23 cellular contexts compared by ENCODE assay signal in genomic region chr1:53092659-53093450, GRCh38. TPM values are rescaled to one million over a fixed set of nuclear protein-coding genes. Genes with fewer than 3 reads are reported as not detected.
DNase-seq lines count a peak whose midpoint lies in the region; ATAC-seq, FAIRE-seq and TF ChIP-seq lines count a peak whose summit lies in the region.
"Had no signal": no experiment of that assay in that cellular context is flagged by ENCODE, and none has a peak within 500 bp of the region (broad histone marks: within the 10 kb centered on the region; RNA-seq: fewer than 3 reads in every experiment).

No MANE protein-coding gene starts in this region.

- H3K9me2 ChIP-seq in GM23338 (ENCODE audit: insufficient read depth), result no peaks in the 10 kb centered on the region

- H3K27me3 Mint-ChIP-seq in GM23338 (ENCODE audit: insufficient read depth, low read depth, poor library complexity), result peaks cover 6% of the 10 kb centered on the region
- H3K27me3 Mint-ChIP-seq in T-helper 2 cell treated with Interferon-gamma antibody and Interleukin-4, amounts not matched to agents 5 μg/mL and 100 μg/mL, for 36 hours (ENCODE audit: low read depth), result no peaks in the 10 kb centered on the region
- H3K27me3 Mint-ChIP-seq: CD4-positive, alpha-beta T cell; IgD-negative memory B cell had no signal

- H3K9me3 ChIP-seq in HepG2 (ENCODE audit: low read length) (peaks cover 24% of the 10 kb centered on the region), neuronal stem cell (replicated peaks in 1 of 2; ENCODE audit: control insufficient read depth in 2 of 2, insufficient read depth in 1 of 2, low read depth in 1 of 2, low read length in 2 of 2) (peaks cover 10 to 23% of the 10 kb centered on the region in 2 donors)

- H3K4me2 ChIP-seq in GM23338, result no peak overlapping the region
- peak overlapping the region; percentile 14; the same call in 1 of the 2 replicates for H3K4me2 ChIP-seq in HepG2 (ENCODE audit: low read depth, low read length)
- H3K4me2 ChIP-seq in neuronal stem cell (ENCODE audit: insufficient read depth, low read length, poor library complexity, severe bottlenecking), result no peak overlapping the region

- H2BK12ac ChIP-seq in neuronal stem cell (ENCODE audit: low read length), result no peak overlapping the region

- H4K91ac ChIP-seq in neuronal stem cell (ENCODE audit: low read depth, low read length, poor library complexity), result no peak overlapping the region

- no peak overlapping the region for H3K4ac ChIP-seq in neuronal stem cell (ENCODE audit: low read length)

- peaks cover 3% of the 10 kb centered on the region; the same call in 1 of the 3 replicates for H3K4me1 Mint-ChIP-seq in GM23338
- H3K4me1 Mint-ChIP-seq in T-helper 2 cell treated with Interferon-gamma antibody and Interleukin-4, amounts not matched to agents 5 μg/mL and 100 μg/mL, for 36 hours (ENCODE audit: low read depth), result no peaks in the 10 kb centered on the region

- CTCF ChIA-PET in HepG2 (lab: Yijun Ruan, JAX; ENCODE audit: low intra/inter-chr PET ratio, low total read pairs), result no interaction called here

- peak overlapping the region; percentile 87 for H3K14ac ChIP-seq in neuronal stem cell (ENCODE audit: low read length)

- no peak overlapping the region for H3K27ac Mint-ChIP-seq in GM23338
- no peak overlapping the region for H3K27ac Mint-ChIP-seq in T-helper 2 cell treated with Interferon-gamma antibody and Interleukin-4, amounts not matched to agents 5 μg/mL and 100 μg/mL, for 36 hours
- H3K27ac Mint-ChIP-seq: CD4-positive, alpha-beta T cell; H9; IgD-negative memory B cell had no signal

- no peak for FAIRE-seq in HepG2 (lab: Jason Lieb, UNC)
- FAIRE-seq: D721Med, G401.6, GM12891, GM19239 had no signal

- H3K9ac ChIP-seq in HepG2 (ENCODE audit: insufficient read depth, low read depth, low read length), result 0 out of 2 replicates have a peak overlapping the region, but pooled peaks have one; percentile 1
- H3K9ac ChIP-seq in neuronal stem cell (ENCODE audit: low read depth, low read length, poor library complexity), result peak overlapping the region; percentile 3
- H3K9ac ChIP-seq: GM23248 had no signal

- no peaks in the 10 kb centered on the region for H4K20me1 ChIP-seq in GM23338 (replicated peaks; ENCODE audit: insufficient read depth)
- no peaks in the 10 kb centered on the region for H4K20me1 ChIP-seq in HepG2 (ENCODE audit: insufficient read depth, low read length)

- H3K36me3 ChIP-seq in GM23338 (ENCODE audit: insufficient read depth), result no peaks in the 10 kb centered on the region
- no peaks in the 10 kb centered on the region for H3K36me3 ChIP-seq in HepG2 (replicated peaks in 1 of 2; ENCODE audit: control insufficient read depth in 1 of 2, insufficient read depth in 2 of 2, low read length in 2 of 2)
- no peaks in the 10 kb centered on the region for H3K36me3 ChIP-seq in neuronal stem cell (replicated peaks in 1 of 2; ENCODE audit: control insufficient read depth in 2 of 2, insufficient read depth in 2 of 2, low read length in 2 of 2)

- H3K36me3 Mint-ChIP-seq in GM23338 (ENCODE audit: low read depth), result no peaks in the 10 kb centered on the region
- no peaks in the 10 kb centered on the region for H3K36me3 Mint-ChIP-seq in T-helper 2 cell treated with Interferon-gamma antibody and Interleukin-4, amounts not matched to agents 5 μg/mL and 100 μg/mL, for 36 hours (ENCODE audit: low read depth)
- H3K36me3 Mint-ChIP-seq: IgD-negative memory B cell had no signal

- H3K9me3 Mint-ChIP-seq in GM23338, result no peaks in the 10 kb centered on the region
- no peaks in the 10 kb centered on the region for H3K9me3 Mint-ChIP-seq in T-helper 2 cell treated with Interferon-gamma antibody and Interleukin-4, amounts not matched to agents 5 μg/mL and 100 μg/mL, for 36 hours
- H3K9me3 Mint-ChIP-seq: CD4-positive, alpha-beta T cell; H9; IgD-negative memory B cell had no signal

- WGBS in HepG2 (ENCODE audit: low lambda C conversion rate), result 71% methylated on average over 25 of the region's 33 CpGs
- WGBS in neuronal stem cell (ENCODE audit: extremely low coverage in 2 of 2, insufficient read length in 2 of 2, insufficient replicate concordance in 1 of 2), 2 donors, result no CpG with 5 or more reads among the region's 33 CpGs

- no peak for TF ChIP-seq CTCF in GM23338 (conservative IDR thresholded peaks at IDR 0.05; ENCODE audit: low read depth in 2 of 2)
- TF ChIP-seq CTCF in VCaP (conservative IDR thresholded peaks at IDR 0.05), result no peak
- TF ChIP-seq CTCF in HepG2 (CRISPR knock-in tag; IDR thresholded peaks at IDR 0.05), result no peak

- H3K23ac ChIP-seq in neuronal stem cell (ENCODE audit: low read depth, low read length, poor library complexity), result peak overlapping the region; percentile 61

- H2BK120ac ChIP-seq in neuronal stem cell (ENCODE audit: low read depth, low read length), result no peak overlapping the region

- peak overlapping the region; percentile 74 for H4K8ac ChIP-seq in neuronal stem cell (ENCODE audit: low read depth, low read length)

- no peaks in the 10 kb centered on the region for H3F3A ChIP-seq in GM23338 (replicated peaks; ENCODE audit: low read depth)

- in situ Hi-C loops in HepG2 (cut with HindIII; ENCODE audit: extremely low pct_ligation_motif_present, low pct_unique_long_range_greater_than_20kb) (no loop called here), ACHN (cut with HindIII; ENCODE audit: low pct_ligation_motif_present, low pct_unique_long_range_greater_than_20kb, low sequenced_read_pairs) (no loop called here)

- TF ChIP-seq EP300 in HepG2 (IDR thresholded peaks at IDR 0.05; ENCODE audit: low read depth in 2 of 2, low read length in 2 of 2), result no peak
- TF ChIP-seq EP300 in HepG2 (CRISPR knock-in tag; IDR thresholded peaks at IDR 0.05; ENCODE audit: borderline replicate concordance), result no peak

- no peak for DNase-seq in GM23338 (ENCODE audit: low spot score)
- DNase-seq in HepG2 (ENCODE audit: low spot score), result no peak
- DNase-seq in neuronal stem cell (ENCODE audit: low spot score), result no peak
- no peak for DNase-seq in ACHN
- no peak for DNase-seq in NCI-H2171 treated with DMSO at 0.1 percent for 48 hours (lab: John Stamatoyannopoulos, UW)
- DNase-seq in T-helper 2 cell treated with Interferon-gamma antibody and Interleukin-4, amounts not matched to agents 5 μg/mL and 100 μg/mL, for 36 hours (ENCODE audit: low spot score), result no peak
- DNase-seq: 8988T; AML-193; Caco-2; CD4-positive, alpha-beta T cell; GM23248; H9; KBM-7 had no signal

- H3K79me1 ChIP-seq in neuronal stem cell (ENCODE audit: low read depth, low read length), result no peaks in the 10 kb centered on the region

- ATAC-seq in GM23338 (no peak), HepG2 (no peak), HG03135 (IDR thresholded peaks at IDR 0.05; ENCODE audit: unreplicated experiment) (no peak)

- H3K18ac ChIP-seq in neuronal stem cell (ENCODE audit: low read length), result peak overlapping the region; percentile 73

- peak overlapping the region; percentile 70 for H2BK5ac ChIP-seq in neuronal stem cell (ENCODE audit: low read length)

- H3K79me2 ChIP-seq in GM23338 (replicated peaks; ENCODE audit: insufficient read depth) (no peaks in the 10 kb centered on the region), HepG2 (ENCODE audit: insufficient read depth, low read length) (no peaks in the 10 kb centered on the region)

- H3K27me3 ChIP-seq in GM23338 (ENCODE audit: insufficient read depth) (no peaks in the 10 kb centered on the region), HepG2 (ENCODE audit: control insufficient read depth in 1 of 2, insufficient read depth in 2 of 2, low read length in 2 of 2) (peaks cover 11 to 26% of the 10 kb centered on the region in 2 experiments; a peak in 4 of 5 replicates), neuronal stem cell (ENCODE audit: control insufficient read depth in 3 of 3, insufficient read depth in 3 of 3, low read depth in 1 of 3, low read length in 3 of 3) (peaks cover 0 to 16% (median 2%) of the 10 kb centered on the region in 3 experiments)

- H2BK15ac ChIP-seq in neuronal stem cell (ENCODE audit: low read length), result peak overlapping the region; percentile 64

- H2AFZ ChIP-seq in GM23338 (peak overlapping the region; percentile 88; the same call in 1 of the 2 replicates), HepG2 (ENCODE audit: low read length) (no peak overlapping the region), neuronal stem cell (ENCODE audit: low read length) (no peak overlapping the region)
- H2AFZ ChIP-seq: GM23248 had no signal

- POLR2A ChIA-PET in HepG2 (lab: Yijun Ruan, JAX), result interaction anchor here (0.5 to 3.9 kb wide), 4 partner anchors 29 to 84 kb away, joined by 3 to 24 read pairs (median 4); no protein-coding TSS in a partner anchor

- H2AK5ac ChIP-seq in neuronal stem cell (ENCODE audit: low read depth, low read length), result peak overlapping the region; percentile 56

- no TSS peak for BruUV-seq in HepG2 (replicated peaks; lab: Mats Ljungman, UMichigan)

- H3K27ac ChIP-seq in GM23338 (ENCODE audit: low read depth) (no peak overlapping the region), VCaP (peak overlapping the region; percentile 54; the same call in 1 of the 2 replicates), HepG2 (ENCODE audit: extremely low read length, insufficient read depth, low read length) (no peak overlapping the region), neuronal stem cell (replicated peaks; ENCODE audit: low read length) (no peak overlapping the region)
- H3K27ac ChIP-seq: C4-2B, GM23248, HL-60 had no signal

- H3K4me3 Mint-ChIP-seq in GM23338, result no peak overlapping the region
- H3K4me3 Mint-ChIP-seq in T-helper 2 cell treated with Interferon-gamma antibody and Interleukin-4, amounts not matched to agents 5 μg/mL and 100 μg/mL, for 36 hours, result no peak overlapping the region
- H3K4me3 Mint-ChIP-seq: CD4-positive, alpha-beta T cell; H9; IgD-negative memory B cell had no signal

- no peak for TF ChIP-seq RAD21 in HepG2 (CRISPR knock-in tag; IDR thresholded peaks at IDR 0.05)

- intact Hi-C loops in HepG2 (cut with micrococcal nuclease; ENCODE audit: unreplicated experiment), result no loop called here

- no peak overlapping the region for H3K4me3 ChIP-seq in GM23338
- no peak overlapping the region; a peak in 1 of 6 replicates for H3K4me3 ChIP-seq in HepG2 (replicated peaks in 1 of 3; ENCODE audit: insufficient read depth in 1 of 3, low read depth in 2 of 3, low read length in 3 of 3)
- no peak overlapping the region for H3K4me3 ChIP-seq in neuronal stem cell (ENCODE audit: low read length in 2 of 2)
- H3K4me3 ChIP-seq: GM23248 had no signal

- TF ChIP-seq POLR2A in HepG2 (IDR thresholded peaks at IDR 0.05; ENCODE audit: insufficient read depth in 1 of 2, low read depth in 2 of 2, low read length in 2 of 2), result no peak

- H3K4me1 ChIP-seq in GM23338 (ENCODE audit: insufficient read depth), result no peaks in the 10 kb centered on the region
- peaks cover 72% of the 10 kb centered on the region for H3K4me1 ChIP-seq in HepG2 (ENCODE audit: insufficient read depth, low read length)
- H3K4me1 ChIP-seq in neuronal stem cell (ENCODE audit: control insufficient read depth in 2 of 2, insufficient read depth in 1 of 2, low read depth in 1 of 2, low read length in 2 of 2), result peaks cover 0 to 5% of the 10 kb centered on the region in 2 donors

RNA-seq across cellular contexts. Expression of gene PODN, which starts 30.8 kb away (rescaled TPM):
- total RNA-seq in GM23338 (2014; rRNA removed; shearing (Covaris generic)), result 0.24 and 1.0 TPM in 2 replicates
- polyA plus RNA-seq in GM23338 (2016; fragmentation: Nextera tagmentation; extraction: Ambion mirVana), result 0.16 TPM in 1 of 2 replicates, not detected in the other
- not detected in 2 replicates for total RNA-seq in HepG2 (2016; rRNA removed; fragmentation: Illumina TruSeq; extraction: Trizol)
- total RNA-seq in HepG2 (2016; cell fraction: cytosol; rRNA removed; fragmentation: Illumina TruSeq; extraction: Trizol; ENCODE audit: low read depth), result not detected in 2 replicates
- total RNA-seq in HepG2 (2016; cell fraction: insoluble cytoplasmic fraction; rRNA removed; fragmentation: Illumina TruSeq; extraction: Trizol), result not detected in 2 replicates
- total RNA-seq in HepG2 (2016; cell fraction: membrane; rRNA removed; fragmentation: Illumina TruSeq; extraction: Trizol), result not detected in 2 replicates
- total RNA-seq in HepG2 (2016; cell fraction: nucleus; rRNA removed; fragmentation: Illumina TruSeq; extraction: Trizol), result not detected in 2 replicates
- polyA plus RNA-seq in HepG2 (2011; rRNA removed), result 0.10 and 0.13 TPM in 2 replicates
- 0.03 TPM in 1 of 2 replicates, not detected in the other for polyA plus RNA-seq in HepG2 (2011; cell fraction: cytosol; rRNA removed)
- 0.29 and 0.56 TPM in 2 replicates for polyA plus RNA-seq in HepG2 (2011; cell fraction: nucleus; rRNA removed)
- 0.38 and 0.40 TPM in 2 replicates for polyA plus RNA-seq in HepG2 (2012)
- polyA plus RNA-seq in HepG2 (2016; cell fraction: cytosol; fragmentation: Illumina TruSeq; extraction: Trizol; ENCODE audit: low read depth), result not detected in 2 replicates
- not detected in 2 replicates for polyA plus RNA-seq in HepG2 (2016; cell fraction: insoluble cytoplasmic fraction; fragmentation: Illumina TruSeq; extraction: Trizol; ENCODE audit: low read depth)
- polyA plus RNA-seq in HepG2 (2016; cell fraction: membrane; fragmentation: Illumina TruSeq; extraction: Trizol; ENCODE audit: low read depth), result not detected in 2 replicates
- polyA plus RNA-seq in HepG2 (2016; cell fraction: nucleus; fragmentation: Illumina TruSeq; extraction: Trizol; ENCODE audit: insufficient read depth, low read depth), result not detected in 2 replicates
- polyA minus RNA-seq in HepG2 (2011; rRNA and poly(A)+ RNA removed; ENCODE audit: low replicate concordance), result 0.10 TPM in 1 of 2 replicates, not detected in the other
- polyA minus RNA-seq in HepG2 (2011; cell fraction: cytosol; rRNA and poly(A)+ RNA removed), result not detected in 2 replicates
- polyA minus RNA-seq in HepG2 (2011; cell fraction: nucleus; rRNA and poly(A)+ RNA removed), result 0.25 TPM in 1 of 2 replicates, not detected in the other
- 0.20 TPM for polyA plus RNA-seq in neuronal stem cell (2013, experiment 1 of 2)
- 0.19 TPM for polyA plus RNA-seq in neuronal stem cell (2013, experiment 2 of 2)
- total RNA-seq: Caco-2; CD4-positive, alpha-beta T cell; HT1080 had no signal
- polyA plus RNA-seq: IgD-negative memory B cell had no signal

RNA-seq across cellular contexts. Expression of gene SLC1A7, which starts 49.6 kb away (rescaled TPM):
- not detected in 2 replicates for total RNA-seq in GM23338 (2014; rRNA removed; shearing (Covaris generic))
- polyA plus RNA-seq in GM23338 (2016; fragmentation: Nextera tagmentation; extraction: Ambion mirVana) (not detected in 2 replicates), HepG2 (2011; rRNA removed) (2.0 and 4.8 TPM in 2 replicates)
- total RNA-seq in HepG2 (2016; rRNA removed; fragmentation: Illumina TruSeq; extraction: Trizol), result 0.04 TPM in 1 of 2 replicates, not detected in the other
- 0.10 TPM in 1 of 2 replicates, not detected in the other for total RNA-seq in HepG2 (2016; cell fraction: cytosol; rRNA removed; fragmentation: Illumina TruSeq; extraction: Trizol; ENCODE audit: low read depth)
- total RNA-seq in HepG2 (2016; cell fraction: insoluble cytoplasmic fraction; rRNA removed; fragmentation: Illumina TruSeq; extraction: Trizol), result 0.10 TPM in 1 of 2 replicates, not detected in the other
- total RNA-seq in HepG2 (2016; cell fraction: membrane; rRNA removed; fragmentation: Illumina TruSeq; extraction: Trizol), result not detected in 2 replicates
- total RNA-seq in HepG2 (2016; cell fraction: nucleus; rRNA removed; fragmentation: Illumina TruSeq; extraction: Trizol), result not detected in 2 replicates
- 1.7 and 1.9 TPM in 2 replicates for polyA plus RNA-seq in HepG2 (2011; cell fraction: cytosol; rRNA removed)
- polyA plus RNA-seq in HepG2 (2011; cell fraction: nucleus; rRNA removed), result 10.0 and 14.8 TPM in 2 replicates
- 8.9 and 11.0 TPM in 2 replicates for polyA plus RNA-seq in HepG2 (2012)
- not detected in 2 replicates for polyA plus RNA-seq in HepG2 (2016; cell fraction: cytosol; fragmentation: Illumina TruSeq; extraction: Trizol; ENCODE audit: low read depth)
- not detected in 2 replicates for polyA plus RNA-seq in HepG2 (2016; cell fraction: insoluble cytoplasmic fraction; fragmentation: Illumina TruSeq; extraction: Trizol; ENCODE audit: low read depth)
- 0.07 TPM in 1 of 2 replicates, not detected in the other for polyA plus RNA-seq in HepG2 (2016; cell fraction: membrane; fragmentation: Illumina TruSeq; extraction: Trizol; ENCODE audit: low read depth)
- not detected in 2 replicates for polyA plus RNA-seq in HepG2 (2016; cell fraction: nucleus; fragmentation: Illumina TruSeq; extraction: Trizol; ENCODE audit: insufficient read depth, low read depth)
- 2.1 TPM in 1 of 2 replicates, not detected in the other for polyA minus RNA-seq in HepG2 (2011; rRNA and poly(A)+ RNA removed; ENCODE audit: low replicate concordance)
- polyA minus RNA-seq in HepG2 (2011; cell fraction: cytosol; rRNA and poly(A)+ RNA removed), result 0.70 and 0.99 TPM in 2 replicates
- 0.77 and 2.1 TPM in 2 replicates for polyA minus RNA-seq in HepG2 (2011; cell fraction: nucleus; rRNA and poly(A)+ RNA removed)
- polyA plus RNA-seq in neuronal stem cell (2013, experiment 1 of 2), result not detected
- polyA plus RNA-seq in neuronal stem cell (2013, experiment 2 of 2), result not detected
- total RNA-seq: Caco-2; CD4-positive, alpha-beta T cell; GM23248; H9; HT1080 had no signal
- polyA plus RNA-seq: IgD-negative memory B cell had no signal
